31 cellular contexts compared by ENCODE assay signal in the genomic region with DNA sequence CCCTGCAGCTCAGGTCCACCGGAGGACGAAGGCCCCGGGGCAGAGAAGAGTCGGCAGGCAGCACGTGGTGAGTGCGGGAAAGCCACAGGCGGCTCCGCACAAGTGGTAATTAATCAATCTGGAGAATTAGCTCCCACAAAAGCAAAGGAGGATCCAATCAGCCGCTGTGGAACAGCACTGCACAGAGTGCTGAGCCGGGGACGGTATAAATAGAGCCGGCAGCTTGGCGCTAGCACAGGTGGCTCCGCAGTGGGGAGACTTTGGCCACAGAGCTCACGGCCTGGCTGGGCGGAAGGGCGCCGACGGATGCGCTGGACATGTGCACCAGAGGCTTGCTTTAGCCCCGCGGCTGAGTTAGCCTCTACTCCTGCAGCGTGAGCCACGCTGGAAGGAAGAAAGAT.
"Had no signal": no experiment of that assay in that cellular context is flagged by ENCODE, and none has a peak within 500 bp of the region (broad histone marks: within the 10 kb centered on the region; RNA-seq: fewer than 3 reads in every experiment).

No MANE protein-coding gene starts in this region.

- H3K4me3 ChIP-seq: adrenal gland, ascending aorta, cardiac muscle cell, heart right ventricle, lung, ovary, right lobe of liver, thoracic aorta, vagina had no signal

- H3K36me3 ChIP-seq: adrenal gland, cardiac muscle cell, neutrophil, ovary, right lobe of liver had no signal

- H3K4me3 Mint-ChIP-seq: activated CD4-positive, alpha-beta memory T cell treated with anti-CD3 and anti-CD28 coated beads for 36 hours; activated naive CD8-positive, alpha-beta T cell treated with anti-CD3 and anti-CD28 coated beads for 36 hours; brain; dendritic cell treated with granulocyte-macrophage colony-stimulating factor and Interleukin-4, amounts not matched to agents 40 ng/mL and 50 ng/mL, for 4 days; endodermal cell; nephron; stimulated activated effector memory CD8-positive, alpha-beta T cell treated with anti-CD3 and anti-CD28 coated beads, Interleukin-12 subunit alpha, Interleukin-12 subunit beta, amount 100 ng/mL, for 72 hours; stimulated activated naive CD8-positive, alpha-beta T cell treated with anti-CD3 and anti-CD28 coated beads, Interleukin-15, Interleukin-2, amounts not matched to agents 100 ng/mL and 50 ng/mL, for 24 hours had no signal

- ATAC-seq: esophagus mucosa; left lobe of liver; right lobe of liver; stimulated activated effector memory CD8-positive, alpha-beta T cell treated with anti-CD3 and anti-CD28 coated beads, Interleukin-12 subunit alpha, Interleukin-12 subunit beta, amount 100 ng/mL, for 72 hours had no signal

- H3K9me3 ChIP-seq: adrenal gland, ascending aorta, heart right ventricle, neutrophil, ovary, right lobe of liver, thoracic aorta, vagina had no signal

- H3K27ac Mint-ChIP-seq: activated CD4-positive, alpha-beta memory T cell treated with anti-CD3 and anti-CD28 coated beads for 36 hours; activated naive CD8-positive, alpha-beta T cell treated with anti-CD3 and anti-CD28 coated beads for 36 hours; brain; dendritic cell treated with granulocyte-macrophage colony-stimulating factor and Interleukin-4, amounts not matched to agents 40 ng/mL and 50 ng/mL, for 4 days; endodermal cell; nephron; progenitor cell of endocrine pancreas; stimulated activated effector memory CD8-positive, alpha-beta T cell treated with anti-CD3 and anti-CD28 coated beads, Interleukin-12 subunit alpha, Interleukin-12 subunit beta, amount 100 ng/mL, for 72 hours; stimulated activated naive CD8-positive, alpha-beta T cell treated with anti-CD3 and anti-CD28 coated beads, Interleukin-15, Interleukin-2, amounts not matched to agents 100 ng/mL and 50 ng/mL, for 24 hours had no signal

- H3K9me3 Mint-ChIP-seq: activated CD4-positive, alpha-beta memory T cell treated with anti-CD3 and anti-CD28 coated beads for 36 hours; activated naive CD8-positive, alpha-beta T cell treated with anti-CD3 and anti-CD28 coated beads for 36 hours; brain; dendritic cell treated with granulocyte-macrophage colony-stimulating factor and Interleukin-4, amounts not matched to agents 40 ng/mL and 50 ng/mL, for 4 days; endodermal cell; nephron; stimulated activated effector memory CD8-positive, alpha-beta T cell treated with anti-CD3 and anti-CD28 coated beads, Interleukin-12 subunit alpha, Interleukin-12 subunit beta, amount 100 ng/mL, for 72 hours; stimulated activated naive CD8-positive, alpha-beta T cell treated with anti-CD3 and anti-CD28 coated beads, Interleukin-15, Interleukin-2, amounts not matched to agents 100 ng/mL and 50 ng/mL, for 24 hours had no signal

- H3K27ac ChIP-seq: adrenal gland, ascending aorta, cardiac muscle cell, heart right ventricle, neutrophil, ovary, right lobe of liver, thoracic aorta, vagina had no signal

- DNase-seq: activated CD4-positive, alpha-beta memory T cell treated with anti-CD3 and anti-CD28 coated beads for 36 hours; activated CD4-positive, alpha-beta T cell treated with anti-CD3 and anti-CD28 coated beads for 4 hours; activated CD4-positive, CD25-positive, alpha-beta regulatory T cell; activated CD8-positive, alpha-beta memory T cell treated with anti-CD3 and anti-CD28 coated beads, Interleukin-2, amount 50 U/mL, for 4 hours; activated naive CD4-positive, alpha-beta T cell treated with Interleukin-2 at 50 U/mL for 16 hours; activated naive CD8-positive, alpha-beta T cell treated with anti-CD3 and anti-CD28 coated beads for 36 hours; adrenal gland; endodermal cell; foreskin fibroblast; heart right ventricle; kidney glomerular epithelial cell; mesendoderm; ovary; stimulated activated CD4-positive, alpha-beta T cell treated with anti-CD3 and anti-CD28 coated beads, Interleukin-12 subunit alpha, Interleukin-12 subunit beta, amount 100 ng/mL, for 4 hours; stimulated activated CD4-positive, alpha-beta T cell treated with anti-CD3 and anti-CD28 coated beads, Interleukin-4, amount 100 ng/mL, for 1 hour; trophoblast cell had no signal

- H3K27me3 Mint-ChIP-seq: activated CD4-positive, alpha-beta memory T cell treated with anti-CD3 and anti-CD28 coated beads for 36 hours; activated naive CD8-positive, alpha-beta T cell treated with anti-CD3 and anti-CD28 coated beads for 36 hours; brain; dendritic cell treated with granulocyte-macrophage colony-stimulating factor and Interleukin-4, amounts not matched to agents 40 ng/mL and 50 ng/mL, for 4 days; stimulated activated naive CD8-positive, alpha-beta T cell treated with anti-CD3 and anti-CD28 coated beads, Interleukin-15, Interleukin-2, amounts not matched to agents 100 ng/mL and 50 ng/mL, for 24 hours had no signal

- H3K27me3 ChIP-seq: adrenal gland, ascending aorta, cardiac muscle cell, heart right ventricle, neutrophil, ovary, right lobe of liver, vagina had no signal

- H3K4me1 Mint-ChIP-seq: activated naive CD8-positive, alpha-beta T cell treated with anti-CD3 and anti-CD28 coated beads for 36 hours; brain; endodermal cell; nephron; stimulated activated effector memory CD8-positive, alpha-beta T cell treated with anti-CD3 and anti-CD28 coated beads, Interleukin-12 subunit alpha, Interleukin-12 subunit beta, amount 100 ng/mL, for 72 hours had no signal

- H3K4me1 ChIP-seq: adrenal gland, ascending aorta, heart right ventricle, right lobe of liver, vagina had no signal
